In genomic region chr15:68205558-68205944, GRCh38 we compare ENCODE assay signal across 14 cellular contexts. TPM values are rescaled to one million over a fixed set of nuclear protein-coding genes. Genes with fewer than 3 reads are reported as not detected.
DNase-seq lines count a peak whose midpoint lies in the region; ATAC-seq and TF ChIP-seq lines count a peak whose summit lies in the region.
"Had no signal": no experiment of that assay in that cellular context is flagged by ENCODE, and none has a peak within 500 bp of the region (broad histone marks: within the 10 kb centered on the region; RNA-seq: fewer than 3 reads in every experiment).

No MANE protein-coding gene starts in this region.

- H3K4me1 Mint-ChIP-seq in endothelial cell (ENCODE audit: unreplicated experiment) = peaks cover 67% of the 10 kb centered on the region

- H2BK120ac ChIP-seq in neuronal stem cell (ENCODE audit: low read depth, low read length) = no peak overlapping the region

- DNase-seq in left ventricle myocardium inferior (no peak), cardiac septum (ENCODE audit: low spot score) (no peak), endothelial cell (ENCODE audit: low spot score) (no peak), neuronal stem cell (ENCODE audit: low spot score) (no peak), MV-4-11 (lab: John Stamatoyannopoulos, UW) (no peak), NCI-H1417 (lab: John Stamatoyannopoulos, UW) (no peak)
- DNase-seq: activated naive CD4-positive, alpha-beta T cell treated with Interleukin-2 at 50 U/mL for 16 hours; AML-193; glutamatergic neuron; SHP77 treated with DMSO at 0.1 percent for 48 hours had no signal

- no peak overlapping the region for H2AK5ac ChIP-seq in neuronal stem cell (ENCODE audit: low read depth, low read length)

- H2BK12ac ChIP-seq in neuronal stem cell (ENCODE audit: low read length) = no peak overlapping the region

- no peaks in the 10 kb centered on the region for H3K9me3 Mint-ChIP-seq in endothelial cell (ENCODE audit: unreplicated experiment)
- H3K9me3 Mint-ChIP-seq: memory B cell had no signal

- peak overlapping the region; percentile 40 for H3K4me3 ChIP-seq in left ventricle myocardium inferior
- H3K4me3 ChIP-seq in neuronal stem cell (ENCODE audit: low read length in 2 of 2) = no peak overlapping the region

- H3K36me3 Mint-ChIP-seq in endothelial cell (ENCODE audit: low read depth, unreplicated experiment) = peaks cover 3% of the 10 kb centered on the region

- peaks cover 13% of the 10 kb centered on the region for H3K27me3 Mint-ChIP-seq in endothelial cell (ENCODE audit: unreplicated experiment)
- H3K27me3 Mint-ChIP-seq: memory B cell had no signal

- H3K9ac ChIP-seq in neuronal stem cell (ENCODE audit: low read depth, low read length, poor library complexity) = no peak overlapping the region

- H3K36me3 ChIP-seq in left ventricle myocardium inferior (no peaks in the 10 kb centered on the region), neuronal stem cell (replicated peaks in 1 of 2; ENCODE audit: control insufficient read depth in 2 of 2, insufficient read depth in 2 of 2, low read length in 2 of 2) (peaks cover 8 to 49% of the 10 kb centered on the region in 2 donors)

- H4K8ac ChIP-seq in neuronal stem cell (ENCODE audit: low read depth, low read length) = no peak overlapping the region

- TF ChIP-seq CTCF in left ventricle myocardium inferior (IDR thresholded peaks at IDR 0.05; ENCODE audit: borderline replicate concordance) = no peak
- TF ChIP-seq CTCF in endothelial cell (IDR thresholded peaks at IDR 0.05; ENCODE audit: unreplicated experiment) = no peak

- no peak overlapping the region for H4K91ac ChIP-seq in neuronal stem cell (ENCODE audit: low read depth, low read length, poor library complexity)

- no peak overlapping the region for H2BK5ac ChIP-seq in neuronal stem cell (ENCODE audit: low read length)

- no peak overlapping the region for H2AFZ ChIP-seq in neuronal stem cell (ENCODE audit: low read length)

- H3K27me3 ChIP-seq in left ventricle myocardium inferior (ENCODE audit: low read depth) = no peaks in the 10 kb centered on the region
- no peaks in the 10 kb centered on the region for H3K27me3 ChIP-seq in neuronal stem cell (ENCODE audit: control insufficient read depth in 3 of 3, insufficient read depth in 3 of 3, low read depth in 1 of 3, low read length in 3 of 3)

- no peak overlapping the region for H3K14ac ChIP-seq in neuronal stem cell (ENCODE audit: low read length)

- H3K4me1 ChIP-seq in left ventricle myocardium inferior = peaks cover 31% of the 10 kb centered on the region
- H3K4me1 ChIP-seq in neuronal stem cell (ENCODE audit: control insufficient read depth in 2 of 2, insufficient read depth in 1 of 2, low read depth in 1 of 2, low read length in 2 of 2) = peaks cover 5 to 30% of the 10 kb centered on the region in 2 donors

- H3K4me2 ChIP-seq in neuronal stem cell (ENCODE audit: insufficient read depth, low read length, poor library complexity, severe bottlenecking) = no peak overlapping the region

- H3K27ac Mint-ChIP-seq in endothelial cell (ENCODE audit: unreplicated experiment) = peak overlapping the region; percentile 57
- H3K27ac Mint-ChIP-seq: memory B cell had no signal

- H3K79me1 ChIP-seq in neuronal stem cell (ENCODE audit: low read depth, low read length) = peaks cover 13% of the 10 kb centered on the region

- ATAC-seq in GM19397 (IDR thresholded peaks at IDR 0.05; ENCODE audit: unreplicated experiment) = no peak
- no peak for ATAC-seq in GM18498 (IDR thresholded peaks at IDR 0.05; ENCODE audit: unreplicated experiment)
- ATAC-seq: activated CD4-positive, CD25-positive, alpha-beta regulatory T cell treated with anti-CD3 and anti-CD28 coated beads, Interleukin-2, amount 50 U/mL, for 24 hours had no signal

- H3K4ac ChIP-seq in neuronal stem cell (ENCODE audit: low read length) = no peak overlapping the region

- intact Hi-C loops in left ventricle myocardium inferior (cut with micrococcal nuclease) (no loop called here), cardiac septum (cut with DNase I) (loop anchor here (5.0 kb wide), 1 partner anchor 43 kb away; no protein-coding TSS in a partner anchor)

- H3K4me3 Mint-ChIP-seq in endothelial cell (ENCODE audit: unreplicated experiment) = no peak overlapping the region
- H3K4me3 Mint-ChIP-seq: memory B cell had no signal

- H3K27ac ChIP-seq in left ventricle myocardium inferior (replicated peaks) (peak overlapping the region; percentile 39), neuronal stem cell (replicated peaks; ENCODE audit: low read length) (no peak overlapping the region)

- H3K9me3 ChIP-seq in left ventricle myocardium inferior (replicated peaks) (no peaks in the 10 kb centered on the region), neuronal stem cell (replicated peaks in 1 of 2; ENCODE audit: control insufficient read depth in 2 of 2, insufficient read depth in 1 of 2, low read depth in 1 of 2, low read length in 2 of 2) (no peaks in the 10 kb centered on the region)

- no CpG with 5 or more reads among the region's 13 CpGs for WGBS in neuronal stem cell (ENCODE audit: extremely low coverage in 2 of 2, insufficient read length in 2 of 2, insufficient replicate concordance in 1 of 2), 2 donors

- H3K18ac ChIP-seq in neuronal stem cell (ENCODE audit: low read length) = peak overlapping the region; percentile 81

- no peak overlapping the region for H3K23ac ChIP-seq in neuronal stem cell (ENCODE audit: low read depth, low read length, poor library complexity)

- H2BK15ac ChIP-seq in neuronal stem cell (ENCODE audit: low read length) = no peak overlapping the region

RNA-seq across cellular contexts. Expression of gene CALML4, which starts 0.4 kb away (rescaled TPM):
- 0.91 TPM for total RNA-seq in left ventricle myocardium inferior
- total RNA-seq in cardiac septum = 1.6 TPM
- 11.0 TPM for total RNA-seq in endothelial cell (ENCODE audit: unreplicated experiment)
- 26.8 TPM for polyA plus RNA-seq in neuronal stem cell (2013, experiment 1 of 2)
- polyA plus RNA-seq in neuronal stem cell (2013, experiment 2 of 2) = 28.4 TPM

RNA-seq across cellular contexts. Expression of gene CLN6, which starts 24.0 kb away (rescaled TPM):
- total RNA-seq in left ventricle myocardium inferior (6.6 TPM), cardiac septum (8.5 TPM), endothelial cell (ENCODE audit: unreplicated experiment) (42.1 TPM)
- polyA plus RNA-seq in neuronal stem cell (2013, experiment 1 of 2) = 19.2 TPM
- 19.5 TPM for polyA plus RNA-seq in neuronal stem cell (2013, experiment 2 of 2)
